14 cellular contexts compared by ENCODE assay signal in genomic region chr12:114679452-114679875, GRCh38. TPM values are rescaled to one million over a fixed set of nuclear protein-coding genes. Genes with fewer than 3 reads are reported as not detected.
A peak's percentile ranks its signal among the peaks of the same experiment; 100 is the strongest.
DNase-seq lines count a peak whose midpoint lies in the region; ATAC-seq, FAIRE-seq and TF ChIP-seq lines count a peak whose summit lies in the region.
"Had no signal": no experiment of that assay in that cellular context is flagged by ENCODE, and none has a peak within 500 bp of the region (broad histone marks: within the 10 kb centered on the region; RNA-seq: fewer than 3 reads in every experiment).

No MANE protein-coding gene starts in this region.

- H3K36me3 ChIP-seq in heart right ventricle (peaks cover 0 to 60% (median 13%) of the 10 kb centered on the region in 9 donors), H1 (ENCODE audit: control insufficient read depth in 2 of 4, insufficient read depth in 4 of 4, low read length in 3 of 4) (no peaks in the 10 kb centered on the region), urinary bladder (ENCODE audit: insufficient read depth) (peaks cover 11% of the 10 kb centered on the region)

- no peak overlapping the region for H3K4ac ChIP-seq in H1 (replicated peaks; ENCODE audit: insufficient read length, low read depth, low read length)

- H2AFZ ChIP-seq in H1 (ENCODE audit: low read length) = no peak overlapping the region

- peaks cover 6 to 13% of the 10 kb centered on the region in 2 experiments for H4K20me1 ChIP-seq in H1 (replicated peaks in 1 of 2; ENCODE audit: control insufficient read depth in 1 of 2, insufficient read depth in 2 of 2, low read length in 2 of 2)

- H3K56ac ChIP-seq in H1 (replicated peaks; ENCODE audit: insufficient read length, low read depth, low read length) = no peak overlapping the region

- no peak overlapping the region for H3K9ac ChIP-seq in H1 (replicated peaks in 1 of 4; ENCODE audit: extremely low read depth in 1 of 4, low read depth in 3 of 4, low read length in 3 of 4)

- no peak overlapping the region for H2BK15ac ChIP-seq in H1 (ENCODE audit: low read length)

- H4K91ac ChIP-seq in H1 (replicated peaks; ENCODE audit: insufficient read length, low read length) = no peak overlapping the region

- peaks cover 74% of the 10 kb centered on the region for H3K36me3 Mint-ChIP-seq in mesothelial cell of epicardium
- H3K36me3 Mint-ChIP-seq in activated CD8-positive, alpha-beta memory T cell treated with anti-CD3 and anti-CD28 coated beads, Interleukin-2, amount 10 ng/mL, durations not matched to agents 7 days and 5 days = peaks cover 3% of the 10 kb centered on the region

- H3K79me2 ChIP-seq in H1 (ENCODE audit: control insufficient read depth in 1 of 2, insufficient read depth in 2 of 2, low read length in 2 of 2) = no peaks in the 10 kb centered on the region

- intact Hi-C loops in heart right ventricle (cut with DNase I) = loop anchor here in 1 of 10 donors (10.0 kb wide), 1 partner anchor 945 kb away; no protein-coding TSS in a partner anchor
- intact Hi-C loops in Right ventricle myocardium superior (cut with DNase I) = loop anchor here (10.0 kb wide), 2 partner anchors 485 to 775 kb away; no protein-coding TSS in a partner anchor

- no peak overlapping the region for H4K8ac ChIP-seq in H1 (ENCODE audit: extremely low read depth, insufficient read depth, low read length)

- no peak overlapping the region for H2BK5ac ChIP-seq in H1 (ENCODE audit: low read depth, low read length)

- CTCF ChIA-PET in H1 (lab: Charles Lee; ENCODE audit: partially characterized antibody) = interaction anchor here (0.7 to 0.9 kb wide), 3 partner anchors 11 to 42 kb away, joined by 3 to 4 read pairs (median 3); no protein-coding TSS in a partner anchor
- CTCF ChIA-PET in activated CD8-positive, alpha-beta memory T cell treated with anti-CD3 and anti-CD28 coated beads, Interleukin-2, amount 10 ng/mL, durations not matched to agents 7 days and 5 days (lab: Charles Lee) = no interaction called here

- H3K18ac ChIP-seq in H1 (ENCODE audit: extremely low read depth, low read length) = no peak overlapping the region

- no peak overlapping the region for H3K14ac ChIP-seq in H1 (ENCODE audit: insufficient read length)

- POLR2A ChIA-PET in H1 (lab: Charles Lee; ENCODE audit: partially characterized antibody) = interaction anchor here (1.0 kb wide), 1 partner anchor 10 kb away, joined by 4 read pairs; no protein-coding TSS in a partner anchor

- peaks cover 43% of the 10 kb centered on the region for H3K4me1 Mint-ChIP-seq in mesothelial cell of epicardium
- peaks cover 12% of the 10 kb centered on the region for H3K4me1 Mint-ChIP-seq in activated CD8-positive, alpha-beta memory T cell treated with anti-CD3 and anti-CD28 coated beads, Interleukin-2, amount 10 ng/mL, durations not matched to agents 7 days and 5 days

- H2AK5ac ChIP-seq in H1 (ENCODE audit: low read depth, low read length) = no peak overlapping the region

- no peak overlapping the region for H2BK20ac ChIP-seq in H1 (ENCODE audit: low read length)

- no peak for TF ChIP-seq POLR2A in H1 (IDR thresholded peaks at IDR 0.05; ENCODE audit: control extremely low read depth in 1 of 2, low read depth in 2 of 2, low read length in 2 of 2)

- no peaks in the 10 kb centered on the region for H3K79me1 ChIP-seq in H1 (ENCODE audit: low read depth, low read length)

- H3K9me3 ChIP-seq in heart right ventricle = no peaks in the 10 kb centered on the region
- no peaks in the 10 kb centered on the region for H3K9me3 ChIP-seq in H1 (ENCODE audit: insufficient read depth in 2 of 2, low read depth in 1 of 2, low read length in 1 of 2)

- peaks cover 0 to 87% (median 2%) of the 10 kb centered on the region in 7 donors for H3K27me3 ChIP-seq in heart right ventricle
- H3K27me3 ChIP-seq in H1 (replicated peaks in 1 of 4; ENCODE audit: control insufficient read depth in 3 of 4, extremely low read depth in 1 of 4, insufficient read depth in 3 of 4, low read length in 3 of 4) = peaks cover 70 to 95% (median 88%) of the 10 kb centered on the region in 4 experiments

- peak overlapping the region; percentile 100 for H3K4me3 Mint-ChIP-seq in mesothelial cell of epicardium
- H3K4me3 Mint-ChIP-seq in activated CD8-positive, alpha-beta memory T cell treated with anti-CD3 and anti-CD28 coated beads, Interleukin-2, amount 10 ng/mL, durations not matched to agents 7 days and 5 days = no peak overlapping the region

- H3K4me1 ChIP-seq in heart right ventricle (peaks cover 0 to 41% (median 19%) of the 10 kb centered on the region in 9 donors), H1 (replicated peaks in 1 of 4; ENCODE audit: control insufficient read depth in 3 of 4, insufficient read depth in 4 of 4, low read length in 3 of 4) (peaks cover 11 to 41% (median 23%) of the 10 kb centered on the region in 4 experiments), urinary bladder (ENCODE audit: insufficient read depth) (no peaks in the 10 kb centered on the region)

- peak overlapping the region in 3 of 10 donors; percentile 84 to 95 (median 93) for H3K27ac ChIP-seq in heart right ventricle
- no peak overlapping the region for H3K27ac ChIP-seq in H1 (ENCODE audit: low read depth, low read length)
- H3K27ac ChIP-seq in urinary bladder (ENCODE audit: low read depth) = peak overlapping the region; percentile 87

- H2BK120ac ChIP-seq in H1 (replicated peaks; ENCODE audit: low read depth, low read length) = no peak overlapping the region

- H3K23me2 ChIP-seq in H1 (ENCODE audit: low read depth, low read length) = peaks cover 12% of the 10 kb centered on the region; the same call in 1 of the 2 replicates

- WGBS in heart right ventricle, 2 donors = 76% methylated on average over 10 of the region's 10 CpGs
- 2% methylated on average over 10 of the region's 10 CpGs; no CpG with 5 or more reads in 1 of the 2 experiments for whole genome bisulfite sequencing in H1 (ENCODE audit: extremely low coverage in 1 of 2, insufficient coverage in 1 of 2, insufficient read length in 1 of 2, insufficient replicate concordance in 2 of 2, low coverage in 1 of 2, low lambda C conversion rate in 2 of 2, missing lambda C conversion rate in 1 of 2), 2 experiments
- WGBS in urinary bladder = 57% methylated on average over 10 of the region's 10 CpGs

- H3K4me2 ChIP-seq in H1 (ENCODE audit: insufficient read depth in 1 of 2, low read depth in 2 of 2, low read length in 2 of 2) = peak overlapping the region; percentile 17 to 24; a peak in 2 of 4 replicates

- H3K9me3 Mint-ChIP-seq in mesothelial cell of epicardium = no peaks in the 10 kb centered on the region
- H3K9me3 Mint-ChIP-seq in activated CD8-positive, alpha-beta memory T cell treated with anti-CD3 and anti-CD28 coated beads, Interleukin-2, amount 10 ng/mL, durations not matched to agents 7 days and 5 days (ENCODE audit: low read depth) = no peaks in the 10 kb centered on the region

- TF ChIP-seq RAD21 in H1 (IDR thresholded peaks at IDR 0.05 in 1 of 2, conservative IDR thresholded peaks at IDR 0.05 in 1 of 2; ENCODE audit: low read depth in 2 of 2, low read length in 2 of 2) = no peak

- no peak for FAIRE-seq in H1 (lab: Jason Lieb, UNC)

- DNase-seq in heart right ventricle = no peak
- no peak for DNase-seq in Right ventricle myocardium superior
- DNase-seq in H1 (ENCODE audit: low read depth in 1 of 2, low spot score in 2 of 2) = peak in 1 of 2 experiments; percentile 58
- DNase-seq in mesothelial cell of epicardium (ENCODE audit: low spot score in 2 of 2, unreplicated experiment in 2 of 2) = no peak
- DNase-seq in activated CD8-positive, alpha-beta memory T cell treated with anti-CD3 and anti-CD28 coated beads, Interleukin-2, amount 10 ng/mL, durations not matched to agents 7 days and 5 days = no peak
- DNase-seq in mucosa of gallbladder (ENCODE audit: low spot score) = no peak
- DNase-seq: ACHN; activated CD8-positive, alpha-beta memory T cell treated with anti-CD3 and anti-CD28 coated beads, Interleukin-2, amount 50 U/mL, for 48 hours; anterior cingulate cortex; NCI-H510A treated with DMSO at 0.1 percent for 48 hours; nucleus accumbens; stimulated activated CD4-positive, alpha-beta T cell treated with anti-CD3 and anti-CD28 coated beads, Interleukin-2, amount 100 ng/mL, for 48 hours had no signal

- ATAC-seq in heart right ventricle (no peak), Right ventricle myocardium superior (ENCODE audit: poor library complexity) (no peak), GM18502 (IDR thresholded peaks at IDR 0.05; ENCODE audit: poor library complexity, unreplicated experiment) (no peak)
- ATAC-seq in activated CD8-positive, alpha-beta memory T cell treated with anti-CD3 and anti-CD28 coated beads, Interleukin-2, amount 10 ng/mL, durations not matched to agents 7 days and 5 days = no peak

- H3K4me3 ChIP-seq in heart right ventricle (peak overlapping the region in 9 of 10 donors; percentile 48 to 88 (median 74)), H1 (ENCODE audit: extremely low read depth in 1 of 4, insufficient read depth in 2 of 4, low read depth in 3 of 4, low read length in 4 of 4) (peak overlapping the region in 1 of 4 experiments; percentile 10; a peak in 1 of 8 replicates), urinary bladder (ENCODE audit: low read depth, low read length) (peak overlapping the region; percentile 93)

- H2BK12ac ChIP-seq in H1 (ENCODE audit: low read depth, low read length) = peak overlapping the region; percentile 41; the same call in 1 of the 2 replicates

- H4K5ac ChIP-seq in H1 (ENCODE audit: insufficient read length, low read depth, low read length) = no peak overlapping the region

- no peak for TF ChIP-seq EP300 in H1 (IDR thresholded peaks at IDR 0.05; ENCODE audit: borderline replicate concordance in 1 of 2, low read depth in 2 of 2, low read length in 2 of 2)

- no peak overlapping the region for H3K23ac ChIP-seq in H1 (ENCODE audit: insufficient read length)

- TF ChIP-seq CTCF in heart right ventricle (IDR thresholded peaks at IDR 0.05) (no peak), H1 (IDR thresholded peaks at IDR 0.05; ENCODE audit: control extremely low read depth in 1 of 3, insufficient read depth in 1 of 3, low read depth in 1 of 3, low read length in 3 of 3) (no peak), mesothelial cell of epicardium (IDR thresholded peaks at IDR 0.05; ENCODE audit: unreplicated experiment) (no peak)

- H3K27ac Mint-ChIP-seq in mesothelial cell of epicardium = peak overlapping the region; percentile 100
- H3K27ac Mint-ChIP-seq in activated CD8-positive, alpha-beta memory T cell treated with anti-CD3 and anti-CD28 coated beads, Interleukin-2, amount 10 ng/mL, durations not matched to agents 7 days and 5 days = no peak overlapping the region

- H3K27me3 Mint-ChIP-seq in mesothelial cell of epicardium (ENCODE audit: low read depth) = peaks cover 6% of the 10 kb centered on the region
- H3K27me3 Mint-ChIP-seq in activated CD8-positive, alpha-beta memory T cell treated with anti-CD3 and anti-CD28 coated beads, Interleukin-2, amount 10 ng/mL, durations not matched to agents 7 days and 5 days = peaks cover 67% of the 10 kb centered on the region

RNA-seq across cellular contexts. Expression of gene TBX3, which starts 4.5 kb away (rescaled TPM):
- total RNA-seq in heart right ventricle (10 to 100 TPM in 6 of 10 donors, 1 to 10 TPM in 4; 4.0 to 32.4 (median 11.4) TPM), Right ventricle myocardium superior (11.8 TPM), mesothelial cell of epicardium (409 to 427 TPM (median 425 TPM) in 3 replicates), urinary bladder (123 TPM), mucosa of gallbladder (12.0 TPM)
- polyA plus RNA-seq in heart right ventricle (10 to 100 TPM in 1 of 2 donors, 1 to 10 TPM in 1; 9.7 to 20.9 TPM), H1 (2011; rRNA removed) (0.09 TPM in 2 replicates), urinary bladder (53.8 TPM)
- 0.29 and 1.0 TPM in 2 replicates for total RNA-seq in H1 (2021; fragmentation: NEBNext Ultra II Directional; extraction: Animal tissue kit (Norgen Biotek cat#: 25700))
- polyA plus RNA-seq in H1 (2011; cell fraction: cytosol; rRNA removed) = 0.09 TPM
- 0.20 TPM for polyA plus RNA-seq in H1 (2011; cell fraction: nucleus; rRNA removed)
- polyA plus RNA-seq in H1 (2012, experiment 1 of 2) = 0.12 to 0.38 TPM (median 0.24 TPM) in 4 replicates
- polyA plus RNA-seq in H1 (2012, experiment 2 of 2) = 0.18 TPM
- 0.30 TPM for polyA plus RNA-seq in H1 (2013, experiment 1 of 2)
- polyA plus RNA-seq in H1 (2013, experiment 2 of 2) = 0.13 TPM
- polyA minus RNA-seq in H1 (2011; rRNA and poly(A)+ RNA removed) = 0.09 TPM in 1 of 2 replicates, not detected in the other
- polyA minus RNA-seq in H1 (2011; cell fraction: cytosol; rRNA and poly(A)+ RNA removed) = 0.73 TPM
- 0.50 TPM for polyA minus RNA-seq in H1 (2011; cell fraction: nucleus; rRNA and poly(A)+ RNA removed)
- not detected for total RNA-seq in activated CD8-positive, alpha-beta memory T cell treated with anti-CD3 and anti-CD28 coated beads, Interleukin-2, amount 10 ng/mL, durations not matched to agents 7 days and 5 days
